Comparison of ENCODE assay signal across 8 cellular contexts in the genomic region with DNA sequence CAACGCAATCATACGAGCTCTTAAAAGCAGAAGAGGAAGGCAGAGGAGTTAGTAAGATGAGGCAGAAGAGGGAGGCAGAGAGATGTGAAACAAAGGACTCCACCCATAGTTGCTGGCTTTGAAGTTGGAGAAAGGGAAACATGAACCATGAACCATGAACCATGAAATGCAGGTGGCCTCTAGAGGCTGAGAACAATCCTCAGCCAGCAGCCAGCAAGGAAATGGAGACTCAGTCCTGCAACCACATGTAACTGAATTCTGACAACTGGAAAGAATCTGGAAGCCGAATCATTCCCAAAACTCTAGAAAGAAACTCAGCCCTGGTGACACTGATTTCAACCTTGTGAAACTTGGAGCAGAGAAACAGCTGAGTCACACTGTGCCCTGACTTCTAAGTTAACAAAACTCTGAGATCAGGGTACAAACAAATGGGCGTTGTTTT. TPM values are rescaled to one million over a fixed set of nuclear protein-coding genes. Genes with fewer than 3 reads are reported as not detected.
DNase-seq lines count a peak whose midpoint lies in the region; ATAC-seq and TF ChIP-seq lines count a peak whose summit lies in the region.

No MANE protein-coding gene starts in this region.

- H3K79me2 ChIP-seq in GM23248 (ENCODE audit: insufficient read depth) (peaks cover 76% of the 10 kb centered on the region), osteoblast (ENCODE audit: insufficient read depth, low read length) (peaks cover 25% of the 10 kb centered on the region)

- TF ChIP-seq POLR2A in body of pancreas (IDR thresholded peaks at IDR 0.05) (no peak), tibial nerve (IDR thresholded peaks at IDR 0.05) (no peak)

- H3K9me3 ChIP-seq in GM23248 (ENCODE audit: low read depth) (no peaks in the 10 kb centered on the region), body of pancreas (no peaks in the 10 kb centered on the region), osteoblast (ENCODE audit: low read depth, low read length) (no peaks in the 10 kb centered on the region), tibial nerve (no peaks in the 10 kb centered on the region)

- H3K9ac ChIP-seq in GM23248 = peak overlapping the region; percentile 73

- H3K36me3 Mint-ChIP-seq in activated naive CD4-positive, alpha-beta T cell treated with anti-CD3 and anti-CD28 coated beads, Interleukin-2, amount 50 U/mL, for 72 hours = no peaks in the 10 kb centered on the region

- peak overlapping the region; percentile 49 for H3K4me3 ChIP-seq in GM23248
- no peak overlapping the region for H3K4me3 ChIP-seq in body of pancreas
- peak overlapping the region; percentile 17 for H3K4me3 ChIP-seq in osteoblast (ENCODE audit: insufficient read depth, low read length)
- no peak overlapping the region for H3K4me3 ChIP-seq in tibial nerve

- no peak for DNase-seq in activated naive CD4-positive, alpha-beta T cell treated with anti-CD3 and anti-CD28 coated beads, Interleukin-2, amount 50 U/mL, for 72 hours (ENCODE audit: low spot score in 2 of 2)
- no peak for DNase-seq in activated naive CD4-positive, alpha-beta T cell (lab: John Stamatoyannopoulos, UW)
- DNase-seq in GM23248 = peak; percentile 93
- DNase-seq in M059J (ENCODE audit: low read depth) = peak; percentile 89
- DNase-seq in body of pancreas = peak in 3 of 4 donors; percentile 12 to 18 (median 12)
- DNase-seq in osteoblast (ENCODE audit: insufficient read length, low spot score, missing footprints) = no peak
- DNase-seq in tibial nerve (ENCODE audit: low spot score in 2 of 2) = no peak
- DNase-seq in Kasumi-1 (lab: John Stamatoyannopoulos, UW) = no peak

- WGBS in GM23248 (ENCODE audit: low coverage in 1 of 2, low lambda C conversion rate in 2 of 2, missing lambda C conversion rate in 2 of 2), 2 experiments = 6 to 10% methylated on average over 4 of the region's 4 CpGs
- 59 to 64% methylated on average over 4 of the region's 4 CpGs for WGBS in body of pancreas, 2 donors
- WGBS in tibial nerve, 2 donors = 68 to 72% methylated on average over 4 of the region's 4 CpGs

- peak; percentile 82 to 85 for ATAC-seq in activated naive CD4-positive, alpha-beta T cell treated with anti-CD3 and anti-CD28 coated beads, Interleukin-2, amount 50 U/mL, for 72 hours
- ATAC-seq in body of pancreas = peak; percentile 59

- intact Hi-C loops in body of pancreas (cut with DNase I) = no loop called here

- peaks cover 30% of the 10 kb centered on the region for H3K4me1 ChIP-seq in GM23248 (ENCODE audit: insufficient read depth)
- H3K4me1 ChIP-seq in body of pancreas = no peaks in the 10 kb centered on the region
- H3K4me1 ChIP-seq in osteoblast (ENCODE audit: insufficient read depth, low read length) = peaks cover 23% of the 10 kb centered on the region
- H3K4me1 ChIP-seq in tibial nerve = peaks cover 0 to 4% (median 0%) of the 10 kb centered on the region in 4 donors

- no peak for TF ChIP-seq EP300 in tibial nerve (IDR thresholded peaks at IDR 0.05)

- H3K27ac ChIP-seq in GM23248 (peak overlapping the region; percentile 90), body of pancreas (no peak overlapping the region), osteoblast (ENCODE audit: low read depth, low read length) (peak overlapping the region; percentile 84), tibial nerve (peak overlapping the region in 1 of 4 donors; percentile 44)

- in situ Hi-C loops in GM23248 (cut with MboI) = no loop called here

- H3K9me2 ChIP-seq in GM23248 (ENCODE audit: insufficient read depth) = no peaks in the 10 kb centered on the region

- H3K36me3 ChIP-seq in GM23248 (ENCODE audit: low read depth) (no peaks in the 10 kb centered on the region), body of pancreas (replicated peaks in 1 of 2; ENCODE audit: insufficient read depth in 1 of 2, low read depth in 2 of 2) (no peaks in the 10 kb centered on the region), osteoblast (ENCODE audit: insufficient read depth, low read length) (no peaks in the 10 kb centered on the region), tibial nerve (no peaks in the 10 kb centered on the region)

- no peaks in the 10 kb centered on the region for H4K20me1 ChIP-seq in GM23248 (ENCODE audit: insufficient read depth)
- H4K20me1 ChIP-seq in osteoblast (ENCODE audit: insufficient read depth, low read length) = no peaks in the 10 kb centered on the region

- H3K27me3 ChIP-seq in GM23248 (replicated peaks; ENCODE audit: insufficient read depth) (no peaks in the 10 kb centered on the region), body of pancreas (no peaks in the 10 kb centered on the region), osteoblast (ENCODE audit: insufficient read depth, low read length) (no peaks in the 10 kb centered on the region), tibial nerve (no peaks in the 10 kb centered on the region)

- peaks cover 29% of the 10 kb centered on the region for H3F3A ChIP-seq in GM23248 (ENCODE audit: insufficient read depth)

- no peak overlapping the region for H3K27ac Mint-ChIP-seq in activated naive CD4-positive, alpha-beta T cell treated with anti-CD3 and anti-CD28 coated beads, Interleukin-2, amount 50 U/mL, for 72 hours

- TF ChIP-seq CTCF in body of pancreas (IDR thresholded peaks at IDR 0.05) (no peak), osteoblast (IDR thresholded peaks at IDR 0.05; ENCODE audit: extremely low read depth, low read depth, low read length) (no peak), tibial nerve (IDR thresholded peaks at IDR 0.05) (no peak)

- H3K4me2 ChIP-seq in GM23248 (ENCODE audit: unreplicated experiment) = peak overlapping the region; percentile 72
- peak overlapping the region; percentile 65 for H3K4me2 ChIP-seq in osteoblast (ENCODE audit: insufficient read depth, low read length)

- no peaks in the 10 kb centered on the region for H3K9me3 Mint-ChIP-seq in activated naive CD4-positive, alpha-beta T cell treated with anti-CD3 and anti-CD28 coated beads, Interleukin-2, amount 50 U/mL, for 72 hours

- H2AFZ ChIP-seq in GM23248 = peak overlapping the region; percentile 61
- peak overlapping the region; percentile 58 for H2AFZ ChIP-seq in osteoblast (ENCODE audit: low read length)

RNA-seq across cellular contexts. Expression of gene DIPK1A, which starts 10.1 kb away (rescaled TPM):
- total RNA-seq in activated naive CD4-positive, alpha-beta T cell treated with anti-CD3 and anti-CD28 coated beads, Interleukin-2, amount 50 U/mL, for 72 hours = 1 to 10 TPM; 5.8 to 8.0 TPM
- 22.3 and 26.6 TPM in 2 replicates for total RNA-seq in GM23248 (2014; rRNA removed; shearing (Covaris generic))
- polyA plus RNA-seq in GM23248 (2016; fragmentation: Nextera tagmentation; extraction: Ambion mirVana) = 49.6 and 51.6 TPM in 2 replicates
- total RNA-seq in M059J (2014; rRNA removed; shearing (Covaris generic)) = 12.7 and 21.5 TPM in 2 replicates
- total RNA-seq in body of pancreas (1 to 10 TPM; 3.9 to 8.2 TPM), osteoblast (29.0 and 29.8 TPM in 2 replicates), tibial nerve (1 to 10 TPM; 3.1 to 6.9 (median 4.7) TPM)

Comparison
In these comparisons a context has a peak if more than half of its experiments do, and no peak if none do; other contexts are left out.
1. DNase-seq: peak in GM23248 (single experiment), M059J (single experiment) and body of pancreas (3 of 4); none in activated naive CD4-positive, alpha-beta T cell treated with anti-CD3 and anti-CD28 coated beads, Interleukin-2, amount 50 U/mL, for 72 hours (0 of 2), activated naive CD4-positive, alpha-beta T cell (0 of 4), osteoblast (single experiment), tibial nerve (0 of 2) and Kasumi-1 (0 of 2).
2. H3K27ac ChIP-seq: peak in GM23248 (single experiment) and osteoblast (single experiment); none in body of pancreas (0 of 4).
3. H3K4me3 ChIP-seq: peak in GM23248 (single experiment) and osteoblast (single experiment); none in body of pancreas (0 of 2) and tibial nerve (0 of 4).